Comparison of ENCODE assay signal across 8 cellular contexts in the genomic region with DNA sequence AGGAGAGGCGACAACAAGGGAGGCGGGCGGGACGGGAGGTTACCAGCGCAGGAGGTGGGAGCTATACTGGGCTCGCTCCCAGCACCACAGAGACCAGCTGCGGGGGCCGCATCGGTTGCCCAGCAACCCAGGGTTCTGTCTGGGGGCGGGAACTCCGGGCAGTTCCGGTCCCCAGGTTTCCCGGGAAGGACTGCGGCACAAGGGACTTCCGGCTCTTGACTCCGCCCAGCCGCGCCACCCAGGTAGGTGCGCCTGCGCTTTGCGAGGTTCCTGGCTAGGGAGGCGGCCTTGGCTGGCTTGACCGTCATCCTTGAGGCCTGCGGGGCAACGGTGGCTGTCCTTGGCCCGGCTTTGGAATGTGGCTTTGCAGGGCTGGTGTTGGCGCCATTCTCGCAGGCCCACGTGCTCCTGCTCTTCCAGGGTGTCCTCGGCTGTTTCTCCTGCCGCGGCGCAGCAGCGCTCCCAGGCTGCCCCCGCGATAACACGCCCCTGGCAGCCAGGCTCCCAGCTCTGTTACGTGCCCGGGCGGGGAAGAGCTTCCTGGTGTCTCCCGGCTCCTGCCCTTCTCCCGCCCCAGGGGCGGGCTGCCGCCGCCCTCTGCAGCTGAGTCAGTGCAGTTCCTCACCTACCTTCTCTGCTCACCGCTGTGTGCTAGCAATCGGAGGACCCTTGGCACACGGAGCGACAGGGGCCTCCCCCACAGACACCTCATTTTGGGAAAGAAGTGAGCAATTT. TPM values are rescaled to one million over a fixed set of nuclear protein-coding genes. Genes with fewer than 3 reads are reported as not detected.
DNase-seq lines count a peak whose midpoint lies in the region; ATAC-seq and TF ChIP-seq lines count a peak whose summit lies in the region.

A gene with protein sequence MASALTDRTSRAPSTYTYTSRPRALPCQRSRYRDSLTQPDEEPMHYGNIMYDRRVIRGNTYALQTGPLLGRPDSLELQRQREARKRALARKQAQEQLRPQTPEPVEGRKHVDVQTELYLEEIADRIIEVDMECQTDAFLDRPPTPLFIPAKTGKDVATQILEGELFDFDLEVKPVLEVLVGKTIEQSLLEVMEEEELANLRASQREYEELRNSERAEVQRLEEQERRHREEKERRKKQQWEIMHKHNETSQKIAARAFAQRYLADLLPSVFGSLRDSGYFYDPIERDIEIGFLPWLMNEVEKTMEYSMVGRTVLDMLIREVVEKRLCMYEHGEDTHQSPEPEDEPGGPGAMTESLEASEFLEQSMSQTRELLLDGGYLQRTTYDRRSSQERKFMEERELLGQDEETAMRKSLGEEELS (minus strand): TSS at position 534 of the 735 bp plus-strand sequence. CDS start 652 bp downstream, outside the sequence.

- peaks cover 0 to 6% (median 3%) of the 10 kb centered on the region in 7 donors for H3K9me3 Mint-ChIP-seq in CD14-positive monocyte
- H3K9me3 Mint-ChIP-seq in dendritic cell treated with granulocyte-macrophage colony-stimulating factor and Interleukin-4, amounts not matched to agents 40 ng/mL and 50 ng/mL, for 4 days, result no peaks in the 10 kb centered on the region

- peaks cover 0 to 37% of the 10 kb centered on the region in 2 donors for H3K4me1 ChIP-seq in left lung

- no peak for TF ChIP-seq CTCF in CD14-positive monocyte (IDR thresholded peaks at IDR 0.05)
- no peak for TF ChIP-seq CTCF in left lung (IDR thresholded peaks at IDR 0.05)

- H3K36me3 Mint-ChIP-seq in CD14-positive monocyte, result peaks cover 11 to 15% of the 10 kb centered on the region in 2 donors
- peaks cover 14% of the 10 kb centered on the region for H3K36me3 Mint-ChIP-seq in dendritic cell treated with granulocyte-macrophage colony-stimulating factor and Interleukin-4, amounts not matched to agents 40 ng/mL and 50 ng/mL, for 4 days (ENCODE audit: low read depth)

- peak within 1 kb of the TSS; percentile 89 to 91 for H3K27ac ChIP-seq in left lung

- peak within 1 kb of the TSS; percentile 99 to 100 for H3K4me3 Mint-ChIP-seq in CD14-positive monocyte
- H3K4me3 Mint-ChIP-seq in dendritic cell treated with granulocyte-macrophage colony-stimulating factor and Interleukin-4, amounts not matched to agents 40 ng/mL and 50 ng/mL, for 4 days, result peak within 1 kb of the TSS; percentile 99

- peak; percentile 94 for ATAC-seq in GM19351 (IDR thresholded peaks at IDR 0.05; ENCODE audit: unreplicated experiment)
- peak; percentile 88 for ATAC-seq in HG03520 (IDR thresholded peaks at IDR 0.05; ENCODE audit: unreplicated experiment)
- ATAC-seq in left lung, result peak; percentile 94

- H3K27ac Mint-ChIP-seq in CD14-positive monocyte, result peak within 1 kb of the TSS; percentile 90 to 96 (median 95)
- peak within 1 kb of the TSS; percentile 99 for H3K27ac Mint-ChIP-seq in dendritic cell treated with granulocyte-macrophage colony-stimulating factor and Interleukin-4, amounts not matched to agents 40 ng/mL and 50 ng/mL, for 4 days

- intact Hi-C loops in CD14-positive monocyte (cut with micrococcal nuclease) (loop anchor here (5.0 to 10.0 kb wide), 2 partner anchors 37 to 125 kb away; no protein-coding TSS in a partner anchor), left lung (cut with DNase I) (no loop called here)
- intact Hi-C loops in dendritic cell treated with granulocyte-macrophage colony-stimulating factor and Interleukin-4, amounts not matched to agents 40 ng/mL and 50 ng/mL, for 4 days (cut with micrococcal nuclease), result loop anchor here (5.0 kb wide), 1 partner anchor 32 kb away; no protein-coding TSS in a partner anchor

- H3K9me3 ChIP-seq in left lung, result no peaks in the 10 kb centered on the region

- H3K27me3 ChIP-seq in left lung, result no peaks in the 10 kb centered on the region

- peaks cover 43% of the 10 kb centered on the region for H3K4me1 Mint-ChIP-seq in CD14-positive monocyte
- peaks cover 54% of the 10 kb centered on the region for H3K4me1 Mint-ChIP-seq in dendritic cell treated with granulocyte-macrophage colony-stimulating factor and Interleukin-4, amounts not matched to agents 40 ng/mL and 50 ng/mL, for 4 days (ENCODE audit: low read depth)

- H3K36me3 ChIP-seq in left lung, result no peaks in the 10 kb centered on the region

- peaks cover 0 to 3% (median 1%) of the 10 kb centered on the region in 3 donors for H3K27me3 Mint-ChIP-seq in CD14-positive monocyte (ENCODE audit: low read depth in 3 of 3)
- H3K27me3 Mint-ChIP-seq in dendritic cell treated with granulocyte-macrophage colony-stimulating factor and Interleukin-4, amounts not matched to agents 40 ng/mL and 50 ng/mL, for 4 days, result no peaks in the 10 kb centered on the region

- DNase-seq in CD14-positive monocyte (ENCODE audit: low spot score) (peak; percentile 80), NCI-H526 treated with DMSO at 0.1 percent for 48 hours (lab: John Stamatoyannopoulos, UW) (peak; percentile 94), left lung (peak; percentile 95 to 97)
- DNase-seq in activated CD4-positive, alpha-beta T cell treated with anti-CD3 and anti-CD28 coated beads, Interleukin-2, amount 50 U/mL, for 1 hour, result peak; percentile 83
- peak; percentile 89 for DNase-seq in stimulated activated CD4-positive, alpha-beta T cell treated with anti-CD3 and anti-CD28 coated beads, Interleukin-2, amount 100 ng/mL, for 4 hours (ENCODE audit: low read depth)

- peak within 1 kb of the TSS; percentile 56 to 75 for H3K4me3 ChIP-seq in left lung

RNA-seq across cellular contexts. Expression of the gene that starts here (rescaled TPM):
- polyA plus RNA-seq in CD14-positive monocyte, result 1 to 10 TPM; 4.6 to 9.6 TPM
- 10 to 100 TPM; 12.4 to 18.0 TPM for total RNA-seq in left lung

Comparison
In these comparisons a context has a peak if more than half of its experiments do, and no peak if none do; other contexts are left out.
1. Peak in every context shown above with its lines: DNase-seq, ATAC-seq, H3K4me3 ChIP-seq and H3K27ac ChIP-seq.
2. intact Hi-C loops: an anchor here in CD14-positive monocyte (5.0 to 10.0 kb wide) and dendritic cell treated with granulocyte-macrophage colony-stimulating factor and Interleukin-4, amounts not matched to agents 40 ng/mL and 50 ng/mL, for 4 days (5.0 kb wide); none called in left lung.